ENCODE assay signal across 17 cellular contexts in the genomic region with DNA sequence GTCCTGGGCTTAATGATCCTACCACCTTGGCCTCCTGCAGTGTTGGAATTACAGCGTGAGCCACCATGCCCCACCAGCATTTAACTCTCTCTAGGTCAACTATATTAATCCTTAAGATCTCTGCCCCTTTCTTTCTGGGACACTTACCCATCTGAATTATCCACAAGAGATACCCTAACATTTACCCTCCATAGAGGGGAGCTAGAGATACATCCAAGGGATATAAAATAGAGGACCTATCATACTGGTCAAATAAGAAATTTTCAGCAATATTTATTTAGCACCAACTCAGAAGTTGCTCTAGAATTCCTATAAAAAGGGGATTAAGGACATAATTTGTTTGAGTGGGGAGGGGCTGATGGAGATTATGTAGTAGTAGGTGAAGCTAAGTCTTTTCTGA.
DNase-seq lines count a peak whose midpoint lies in the region; ATAC-seq and TF ChIP-seq lines count a peak whose summit lies in the region.
"Had no signal": no experiment of that assay in that cellular context is flagged by ENCODE, and none has a peak within 500 bp of the region (broad histone marks: within the 10 kb centered on the region; RNA-seq: fewer than 3 reads in every experiment).

No MANE protein-coding gene starts in this region.

- no peak for DNase-seq in CD8-positive, alpha-beta T cell
- DNase-seq in H9 (no peak), RWPE2 (ENCODE audit: low spot score) (no peak), foreskin keratinocyte (no peak), cerebellum (ENCODE audit: low spot score) (no peak), left lung (no peak)
- no peak for DNase-seq in stimulated activated naive CD4-positive, alpha-beta T cell (lab: John Stamatoyannopoulos, UW)
- DNase-seq: central memory CD4-positive, alpha-beta T cell; DMS79; effector CD8-positive, alpha-beta T cell; foreskin melanocyte; naive B cell; NCI-H2107; NCI-H748 treated with DMSO at 0.1 percent for 48 hours; posterior cingulate gyrus; T-helper 2 cell had no signal

- H3K4me3 ChIP-seq in CD8-positive, alpha-beta T cell (ENCODE audit: low read depth, low read length) = no peak overlapping the region
- H3K4me3 ChIP-seq in RWPE2 (ENCODE audit: severe bottlenecking) (no peak overlapping the region), left lung (no peak overlapping the region)

- H2AK5ac ChIP-seq in H9 (ENCODE audit: insufficient read length, low read length) = no peak overlapping the region

- no peak overlapping the region for H3K4me2 ChIP-seq in H9 (ENCODE audit: insufficient read depth, insufficient read length, low read length)

- H3K27ac Mint-ChIP-seq in CD8-positive, alpha-beta T cell = peak overlapping the region; percentile 20
- H3K27ac Mint-ChIP-seq in H9 = no peak overlapping the region

- no peak overlapping the region for H3K18ac ChIP-seq in H9 (ENCODE audit: insufficient read length, low read depth, low read length)

- H2BK15ac ChIP-seq in H9 (ENCODE audit: low read depth, low read length) = no peak overlapping the region

- no peak overlapping the region for H3K56ac ChIP-seq in H9 (ENCODE audit: insufficient read length, low read depth, low read length)

- no peak overlapping the region for H4K91ac ChIP-seq in H9 (ENCODE audit: insufficient read length, low read depth, low read length)

- no peaks in the 10 kb centered on the region for H3K79me1 ChIP-seq in H9 (ENCODE audit: insufficient read depth, low read depth, low read length, poor library complexity, severe bottlenecking)

- H3K9me3 ChIP-seq in CD8-positive, alpha-beta T cell (ENCODE audit: low read length) = no peaks in the 10 kb centered on the region
- no peaks in the 10 kb centered on the region for H3K9me3 ChIP-seq in H9 (ENCODE audit: control insufficient read depth, low read depth, low read length)
- H3K9me3 ChIP-seq in RWPE2 (ENCODE audit: severe bottlenecking) = no peaks in the 10 kb centered on the region
- H3K9me3 ChIP-seq in left lung = no peaks in the 10 kb centered on the region

- H3K9me3 Mint-ChIP-seq in CD8-positive, alpha-beta T cell = no peaks in the 10 kb centered on the region
- no peaks in the 10 kb centered on the region for H3K9me3 Mint-ChIP-seq in H9
- H3K9me3 Mint-ChIP-seq: naive B cell had no signal

- H3K23me2 ChIP-seq in H9 (ENCODE audit: insufficient read length, low read depth, low read length, poor library complexity, severe bottlenecking) = no peaks in the 10 kb centered on the region

- no peak overlapping the region for H2AFZ ChIP-seq in H9 (ENCODE audit: low read length)

- peaks cover 25% of the 10 kb centered on the region for H3K4me1 ChIP-seq in CD8-positive, alpha-beta T cell (ENCODE audit: insufficient read depth, low read length)
- H3K4me1 ChIP-seq in H9 (ENCODE audit: insufficient read depth, low read length) (no peaks in the 10 kb centered on the region; the same call in 1 of the 2 replicates), RWPE2 (ENCODE audit: insufficient read depth, poor library complexity, severe bottlenecking) (peaks cover 9% of the 10 kb centered on the region), foreskin keratinocyte (no peaks in the 10 kb centered on the region), left lung (peaks cover 0 to 10% of the 10 kb centered on the region in 2 donors)

- no peak overlapping the region for H2BK120ac ChIP-seq in H9 (ENCODE audit: low read depth, low read length, poor library complexity, severe bottlenecking)

- H2BK5ac ChIP-seq in H9 (ENCODE audit: insufficient read length, low read length) = no peak overlapping the region

- no peak overlapping the region for H3T11ph ChIP-seq in H9 (ENCODE audit: low read length)

- H4K5ac ChIP-seq in H9 (ENCODE audit: insufficient read length, low read depth, low read length) = no peak overlapping the region

- H3K79me2 ChIP-seq in H9 (ENCODE audit: insufficient read depth, low read length) = no peaks in the 10 kb centered on the region

- H3K9ac ChIP-seq in H9 (ENCODE audit: extremely low read depth, insufficient read length, low read length) = no peak overlapping the region

- WGBS in H9 (ENCODE audit: extremely low coverage, insufficient read length, low lambda C conversion rate) = no CpG with 5 or more reads among the region's 1 CpG

- ATAC-seq in CD8-positive, alpha-beta T cell = no peak
- ATAC-seq in RWPE2 (ENCODE audit: low read depth) (0 out of 3 replicates have a peak, but pooled peaks have one; percentile 36), foreskin keratinocyte (no peak), left lung (no peak)
- ATAC-seq: activated CD4-positive, CD25-positive, alpha-beta regulatory T cell treated with anti-CD3 and anti-CD28 coated beads, Interleukin-2, amount 50 U/mL, for 24 hours had no signal

- no peaks in the 10 kb centered on the region for H3K27me3 ChIP-seq in CD8-positive, alpha-beta T cell (ENCODE audit: insufficient read depth, low read length)
- H3K27me3 ChIP-seq in H9 (ENCODE audit: insufficient read depth, low read length) = no peaks in the 10 kb centered on the region
- no peaks in the 10 kb centered on the region for H3K27me3 ChIP-seq in RWPE2 (ENCODE audit: insufficient read depth, poor library complexity, severe bottlenecking)
- no peaks in the 10 kb centered on the region for H3K27me3 ChIP-seq in foreskin keratinocyte
- no peaks in the 10 kb centered on the region for H3K27me3 ChIP-seq in left lung

- H3K23ac ChIP-seq in H9 (ENCODE audit: insufficient read length, low read depth, low read length) = no peak overlapping the region

- no peak overlapping the region for H2BK20ac ChIP-seq in H9 (ENCODE audit: low read depth, low read length, poor library complexity, severe bottlenecking)

- no peak overlapping the region for H3K27ac ChIP-seq in CD8-positive, alpha-beta T cell (ENCODE audit: low read depth, low read length)
- no peak overlapping the region for H3K27ac ChIP-seq in H9 (ENCODE audit: insufficient read length, low read depth, low read length)
- H3K27ac ChIP-seq in RWPE2 (ENCODE audit: poor library complexity, severe bottlenecking) = no peak overlapping the region
- no peak overlapping the region for H3K27ac ChIP-seq in foreskin keratinocyte
- H3K27ac ChIP-seq in left lung = no peak overlapping the region

- H3K36me3 ChIP-seq in CD8-positive, alpha-beta T cell (ENCODE audit: insufficient read depth, low read length) = no peaks in the 10 kb centered on the region
- H3K36me3 ChIP-seq in RWPE2 (ENCODE audit: low read depth) = no peaks in the 10 kb centered on the region
- H3K36me3 ChIP-seq in left lung = no peaks in the 10 kb centered on the region

- H4K8ac ChIP-seq in H9 (replicated peaks; ENCODE audit: insufficient read length, low read depth, low read length) = no peak overlapping the region

- H3K27me3 Mint-ChIP-seq in CD8-positive, alpha-beta T cell (ENCODE audit: low read depth) = no peaks in the 10 kb centered on the region
- no peaks in the 10 kb centered on the region; the same call in 1 of the 2 replicates for H3K27me3 Mint-ChIP-seq in H9 (ENCODE audit: low read depth)

- H4K20me1 ChIP-seq in H9 (ENCODE audit: control insufficient read depth, insufficient read depth, insufficient read length) = no peaks in the 10 kb centered on the region

- CTCF ChIA-PET in CD8-positive, alpha-beta T cell (lab: Charles Lee) = interaction anchor here (1.4 to 2.7 kb wide), 2 partner anchors 19 to 220 kb away, joined by 10 read pairs; no protein-coding TSS in a partner anchor

- TF ChIP-seq CTCF in CD8-positive, alpha-beta T cell (IDR thresholded peaks at IDR 0.05) = no peak
- peak; percentile 37 for TF ChIP-seq CTCF in H9 (conservative IDR thresholded peaks at IDR 0.05)
- peak; percentile 35 for TF ChIP-seq CTCF in RWPE2 (IDR thresholded peaks at IDR 0.05; ENCODE audit: poor library complexity, severe bottlenecking)
- peak; percentile 51 for TF ChIP-seq CTCF in foreskin keratinocyte (conservative IDR thresholded peaks at IDR 0.05)
- no peak for TF ChIP-seq CTCF in left lung (IDR thresholded peaks at IDR 0.05)

- intact Hi-C loops in CD8-positive, alpha-beta T cell (cut with DNase I, micrococcal nuclease) = loop anchor here in 1 of 2 experiments (5.0 kb wide), 1 partner anchor 88 kb away; no protein-coding TSS in a partner anchor
- intact Hi-C loops in left lung (cut with DNase I) = no loop called here

- no peak overlapping the region for H3K4ac ChIP-seq in H9 (ENCODE audit: low read depth, low read length)

- H3K4me1 Mint-ChIP-seq in CD8-positive, alpha-beta T cell (ENCODE audit: low read depth) = peaks cover 46% of the 10 kb centered on the region
- H3K4me1 Mint-ChIP-seq in H9 = peaks cover 2% of the 10 kb centered on the region in 2 experiments

- H3K14ac ChIP-seq in H9 (ENCODE audit: insufficient read depth, low read length) = no peak overlapping the region

- no peak overlapping the region for H2BK12ac ChIP-seq in H9 (ENCODE audit: insufficient read length, low read depth, low read length)

- peaks cover 8% of the 10 kb centered on the region for H3K36me3 Mint-ChIP-seq in CD8-positive, alpha-beta T cell
- H3K36me3 Mint-ChIP-seq in H9 (ENCODE audit: insufficient read depth in 1 of 3, low read depth in 3 of 3) = no peaks in the 10 kb centered on the region

- POLR2A ChIA-PET in CD8-positive, alpha-beta T cell (lab: Charles Lee) = interaction anchor here (1.2 kb wide), 1 partner anchor 41 kb away, joined by 3 read pairs; no protein-coding TSS in a partner anchor

- no peak overlapping the region for H3K4me3 Mint-ChIP-seq in CD8-positive, alpha-beta T cell
- no peak overlapping the region for H3K4me3 Mint-ChIP-seq in H9
- H3K4me3 Mint-ChIP-seq: naive B cell had no signal

Comparison
In these comparisons a context has a peak if more than half of its experiments do, and no peak if none do; other contexts are left out.
1. CTCF ChIP-seq: peak in H9 (single experiment), RWPE2 (single experiment) and foreskin keratinocyte (single experiment); none in CD8-positive, alpha-beta T cell (single experiment) and left lung (0 of 2).